Comparison of ENCODE assay signal across 20 cellular contexts in the genomic region with DNA sequence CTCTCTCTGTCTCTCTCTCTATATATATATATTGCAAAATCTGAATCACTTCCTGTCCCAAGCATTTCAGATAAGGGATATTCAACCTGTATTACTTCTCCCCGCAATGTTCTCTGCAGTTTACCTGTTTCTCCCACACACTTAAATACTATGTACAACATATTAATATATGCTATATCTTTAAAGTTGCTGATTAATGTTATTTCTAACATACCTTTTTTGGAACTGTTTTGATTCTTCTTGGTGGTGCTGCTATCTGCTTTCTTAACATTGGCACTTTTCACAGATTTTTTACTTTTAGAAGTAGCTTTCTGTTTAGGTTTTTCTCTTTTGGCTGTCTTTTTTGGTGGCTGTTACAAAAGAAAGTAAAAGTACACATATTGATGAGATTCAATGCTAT. TPM values are rescaled to one million over a fixed set of nuclear protein-coding genes. Genes with fewer than 3 reads are reported as not detected.
DNase-seq lines count a peak whose midpoint lies in the region; ATAC-seq and TF ChIP-seq lines count a peak whose summit lies in the region.
"Had no signal": no experiment of that assay in that cellular context is flagged by ENCODE, and none has a peak within 500 bp of the region (broad histone marks: within the 10 kb centered on the region; RNA-seq: fewer than 3 reads in every experiment).

No MANE protein-coding gene starts in this region.

- TF ChIP-seq CTCF in psoas muscle (IDR thresholded peaks at IDR 0.05) (no peak), spleen (IDR thresholded peaks at IDR 0.05 in 8 of 11, conservative IDR thresholded peaks at IDR 0.05 in 3 of 11) (no peak)

- no peak for ATAC-seq in activated T-cell treated with anti-CD3 and anti-CD28 coated beads, Interleukin-2, amount 50 U/mL, for 72 hours (replicated peaks in 1 of 2)
- ATAC-seq in psoas muscle: no peak

- H3K4me1 ChIP-seq in psoas muscle (no peaks in the 10 kb centered on the region), SJCRH30 (no peaks in the 10 kb centered on the region), spleen (no peaks in the 10 kb centered on the region)

- H3K4me1 Mint-ChIP-seq in activated T-cell treated with anti-CD3 and anti-CD28 coated beads, Interleukin-2, amount 50 U/mL, for 72 hours (ENCODE audit: low read depth): peaks cover 21% of the 10 kb centered on the region

- H3K27me3 Mint-ChIP-seq in activated T-cell treated with anti-CD3 and anti-CD28 coated beads, Interleukin-2, amount 50 U/mL, for 72 hours (ENCODE audit: low read depth): no peaks in the 10 kb centered on the region
- H3K27me3 Mint-ChIP-seq: CD4-positive, alpha-beta memory T cell had no signal

- peak overlapping the region; percentile 60 for H3K27ac Mint-ChIP-seq in activated T-cell treated with anti-CD3 and anti-CD28 coated beads, Interleukin-2, amount 50 U/mL, for 72 hours
- H3K27ac Mint-ChIP-seq: HFFc6 had no signal

- TF ChIP-seq POLR2A in spleen (IDR thresholded peaks at IDR 0.05): no peak

- H3K36me3 ChIP-seq in psoas muscle (ENCODE audit: insufficient read depth in 1 of 2, low read depth in 1 of 2) (peaks cover 3 to 56% of the 10 kb centered on the region in 2 donors), SJCRH30 (peaks cover 48% of the 10 kb centered on the region), spleen (peaks cover 10 to 90% (median 50%) of the 10 kb centered on the region in 6 donors)

- DNase-seq in activated T-cell treated with anti-CD3 and anti-CD28 coated beads, Interleukin-2, amount 50 U/mL, for 72 hours: no peak
- no peak for DNase-seq in activated T-cell treated with anti-CD3 and anti-CD28 coated beads, Interleukin-2, amount 50 U/mL, for 48 hours
- no peak for DNase-seq in epithelial cell of prostate (ENCODE audit: low read depth, low spot score)
- no peak for DNase-seq in psoas muscle
- no peak for DNase-seq in NCI-H345 treated with DMSO at 0.1 percent for 48 hours (lab: John Stamatoyannopoulos, UW; ENCODE audit: unreplicated experiment)
- DNase-seq in SJCRH30: no peak
- no peak for DNase-seq in spleen
- DNase-seq: ACHN; AML-193; C1 segment of cervical spinal cord; Calu3; CD4-positive, alpha-beta memory T cell; COR-L47; DMS53; DMS79 treated with DMSO at 0.1 percent for 48 hours; GF-D8; GOT3; HFFc6 had no signal

- intact Hi-C loops in psoas muscle (cut with DNase I): no loop called here
- intact Hi-C loops in spleen (cut with DNase I; ENCODE audit: low total_unique reads): no loop called here

- H3K4me3 Mint-ChIP-seq in activated T-cell treated with anti-CD3 and anti-CD28 coated beads, Interleukin-2, amount 50 U/mL, for 72 hours: no peak overlapping the region
- H3K4me3 Mint-ChIP-seq: CD4-positive, alpha-beta memory T cell; HFFc6 had no signal

- H3K9me3 ChIP-seq in psoas muscle (peaks cover 7% of the 10 kb centered on the region), SJCRH30 (replicated peaks) (no peaks in the 10 kb centered on the region), spleen (peaks cover 2 to 19% (median 14%) of the 10 kb centered on the region in 8 donors)

- peaks cover 8 to 14% of the 10 kb centered on the region in 2 donors for H3K9me3 Mint-ChIP-seq in activated T-cell treated with anti-CD3 and anti-CD28 coated beads, Interleukin-2, amount 50 U/mL, for 72 hours

- H3K27me3 ChIP-seq in psoas muscle (ENCODE audit: insufficient read depth in 3 of 3, low read length in 2 of 3) (no peaks in the 10 kb centered on the region), SJCRH30 (no peaks in the 10 kb centered on the region), spleen (replicated peaks in 1 of 7) (no peaks in the 10 kb centered on the region)

- WGBS in psoas muscle, 3 donors: 95 to 98% (median 98%) methylated on average over 1 of the region's 1 CpG
- WGBS in spleen, 5 donors: 95 to 100% (median 98%) methylated on average over 1 of the region's 1 CpG

- H3K27ac ChIP-seq in epithelial cell of prostate (peak overlapping the region; percentile 7), psoas muscle (peak overlapping the region; percentile 1), SJCRH30 (no peak overlapping the region), spleen (no peak overlapping the region)
- H3K27ac ChIP-seq: 22Rv1 had no signal

- peaks cover 29 to 66% of the 10 kb centered on the region in 2 donors for H3K36me3 Mint-ChIP-seq in activated T-cell treated with anti-CD3 and anti-CD28 coated beads, Interleukin-2, amount 50 U/mL, for 72 hours (ENCODE audit: insufficient read depth in 2 of 2)

- H3K4me3 ChIP-seq in psoas muscle (no peak overlapping the region), SJCRH30 (no peak overlapping the region), spleen (no peak overlapping the region)
- H3K4me3 ChIP-seq: HAP-1 had no signal

RNA-seq across cellular contexts. Expression of a gene that starts 27.2 kb away (rescaled TPM):
- 100 to 1,000 TPM; 175 to 204 TPM for total RNA-seq in activated T-cell treated with anti-CD3 and anti-CD28 coated beads, Interleukin-2, amount 50 U/mL, for 72 hours
- 10 to 100 TPM; 65.0 to 91.0 (median 69.2) TPM for total RNA-seq in psoas muscle
- 10 to 100 TPM; 28.7 to 66.1 (median 44.3) TPM for polyA plus RNA-seq in psoas muscle
- 129 and 142 TPM in 2 replicates for total RNA-seq in SJCRH30 (2014; rRNA removed; shearing (Covaris generic))
- total RNA-seq in spleen: 100 to 1,000 TPM in 2 of 7 donors, 10 to 100 TPM in 5; 67.4 to 133 (median 79.3) TPM
- polyA plus RNA-seq in spleen: 10 to 100 TPM; 27.4 to 52.4 (median 43.1) TPM

Comparison
In these comparisons a context has a peak if more than half of its experiments do, and no peak if none do; other contexts are left out.
1. H3K27ac ChIP-seq: peak in epithelial cell of prostate (single experiment) and psoas muscle (single experiment); none in SJCRH30 (single experiment) and spleen (0 of 8).